ENCODE assay signal across 20 cellular contexts in the genomic region with DNA sequence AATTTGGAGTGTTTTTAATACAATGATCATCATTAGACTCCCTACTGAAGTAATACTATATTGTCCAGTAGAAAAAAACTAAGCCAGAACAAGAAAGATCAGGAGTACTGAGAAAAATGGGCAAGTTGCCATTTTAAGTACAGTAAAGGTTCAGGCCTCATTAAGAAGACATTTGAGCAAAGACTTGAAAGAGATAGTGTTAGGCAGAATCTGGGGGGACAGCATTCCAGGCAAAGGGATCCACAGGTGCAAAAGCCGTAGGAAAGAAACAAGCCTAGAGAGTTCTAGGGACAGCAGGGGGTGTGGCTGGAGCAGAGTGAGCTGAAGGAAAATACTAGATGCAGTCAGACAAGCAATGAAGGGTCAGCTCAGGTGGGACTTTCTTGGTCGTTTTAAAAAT.
"Had no signal": no experiment of that assay in that cellular context is flagged by ENCODE, and none has a peak within 500 bp of the region (broad histone marks: within the 10 kb centered on the region; RNA-seq: fewer than 3 reads in every experiment).

No MANE protein-coding gene starts in this region.

- H3K27me3 ChIP-seq: heart left ventricle, ovary, right atrium auricular region, sigmoid colon had no signal

- H3K4me3 ChIP-seq: dorsolateral prefrontal cortex, heart left ventricle, ovary, right atrium auricular region, sigmoid colon, skin epidermis had no signal

- H3K27ac ChIP-seq: dorsolateral prefrontal cortex, heart left ventricle, ovary, right atrium auricular region, sigmoid colon, skin epidermis had no signal

- H3K4me1 ChIP-seq: heart left ventricle, right atrium auricular region, sigmoid colon had no signal

- DNase-seq: cortex of kidney; dorsolateral prefrontal cortex; effector CD8-positive, alpha-beta T cell; heart left ventricle; hippocampal formation; islet precursor cell; mammary epithelial cell; natural killer cell; nucleus accumbens; ovary; sigmoid colon; stimulated activated CD4-positive, alpha-beta T cell treated with anti-CD3 and anti-CD28 coated beads, Interleukin-2, amount 100 ng/mL, for 24 hours; stimulated activated CD4-positive, alpha-beta T cell treated with anti-CD3 and anti-CD28 coated beads, Interleukin-4, amount 100 ng/mL, for 4 hours; stimulated activated naive CD4-positive, alpha-beta T cell; trophoblast cell had no signal

- H3K27ac Mint-ChIP-seq: natural killer cell had no signal

- H3K4me3 Mint-ChIP-seq: natural killer cell, neural crest cell had no signal

- H3K36me3 Mint-ChIP-seq: natural killer cell had no signal

- H3K4me1 Mint-ChIP-seq: natural killer cell, neural crest cell had no signal

- H3K36me3 ChIP-seq: heart left ventricle, ovary, right atrium auricular region, sigmoid colon had no signal

- H3K9me3 ChIP-seq: heart left ventricle, ovary, right atrium auricular region, sigmoid colon had no signal

- ATAC-seq: esophagus mucosa, heart left ventricle, left lobe of liver, natural killer cell had no signal
